ENCODE assay signal across 8 cellular contexts in the genomic region with DNA sequence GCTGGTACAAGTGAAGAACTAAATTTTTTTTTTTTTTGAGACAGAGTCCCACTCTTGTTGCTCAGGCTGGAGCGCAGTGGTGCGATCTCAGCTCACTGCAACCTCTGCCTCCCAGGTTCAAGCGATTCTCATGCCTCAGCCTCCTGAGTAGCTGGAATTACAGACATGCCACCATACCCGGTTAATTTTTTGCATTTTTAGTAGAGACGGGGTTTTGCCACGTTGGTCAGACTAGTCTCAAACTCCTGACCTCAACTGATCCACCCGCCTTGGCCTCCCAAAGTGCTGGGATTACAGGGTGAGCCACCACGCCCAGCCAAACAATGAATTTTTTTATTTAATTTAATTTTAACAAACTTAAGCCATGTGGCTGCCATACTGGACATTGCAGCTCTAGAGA. TPM values are rescaled to one million over a fixed set of nuclear protein-coding genes. Genes with fewer than 3 reads are reported as not detected.
A peak's percentile ranks its signal among the peaks of the same experiment; 100 is the strongest.
DNase-seq lines count a peak whose midpoint lies in the region; ATAC-seq and TF ChIP-seq lines count a peak whose summit lies in the region.
"Not testable (repeated sequence)": the region's sequence is repeated elsewhere in the genome, so short reads cannot be mapped to it uniquely, and the experiment has no call there.

No MANE protein-coding gene starts in this region.

- peak overlapping the region; percentile 92 for H3K4me3 Mint-ChIP-seq in activated T-helper 2 cell treated with anti-CD3 and anti-CD28 coated beads, Interferon-gamma antibody, Interleukin-2, Interleukin-4, amounts not matched to agents 10 μg/mL and 5 μg/mL and 100 μg/mL, durations not matched to agents 14 hours and 24 hours and 36 hours (ENCODE audit: low read depth)
- peak overlapping the region; percentile 87 to 93 (median 92) for H3K4me3 Mint-ChIP-seq in nephron
- not testable (repeated sequence) for H3K4me3 Mint-ChIP-seq in stimulated activated memory B cell treated with anti-CD40 and anti-IgM and Interleukin-4, amounts not matched to agents 10 μg/mL and 1 μg/mL and 100 μg/mL, for 72 hours

- H3K27me3 Mint-ChIP-seq in activated T-helper 2 cell treated with anti-CD3 and anti-CD28 coated beads, Interferon-gamma antibody, Interleukin-2, Interleukin-4, amounts not matched to agents 10 μg/mL and 5 μg/mL and 100 μg/mL, durations not matched to agents 14 hours and 24 hours and 36 hours (ENCODE audit: low read depth); nephron (ENCODE audit: low read depth); stimulated activated memory B cell treated with anti-CD40 and anti-IgM and Interleukin-4, amounts not matched to agents 10 μg/mL and 1 μg/mL and 100 μg/mL, for 72 hours: not testable (repeated sequence)

- TF ChIP-seq CTCF in C4-2B (conservative IDR thresholded peaks at IDR 0.05); dorsolateral prefrontal cortex (IDR thresholded peaks at IDR 0.05 in 54 of 56, conservative IDR thresholded peaks at IDR 0.05 in 2 of 56; ENCODE audit: low read depth in 1 of 56, partially characterized antibody in 56 of 56); nephron (IDR thresholded peaks at IDR 0.05; ENCODE audit: unreplicated experiment in 3 of 3): not testable (repeated sequence)

- intact Hi-C loops in activated T-helper 2 cell treated with anti-CD3 and anti-CD28 coated beads, Interferon-gamma antibody, Interleukin-2, Interleukin-4, amounts not matched to agents 10 μg/mL and 5 μg/mL and 100 μg/mL, durations not matched to agents 14 hours and 24 hours and 36 hours (cut with micrococcal nuclease): loop anchor here (10.0 kb wide), 1 partner anchor 208 kb away; the partner anchor contains the start of gene BICDL1
- intact Hi-C loops in dorsolateral prefrontal cortex (cut with DNase I): not testable (repeated sequence)

- peak overlapping the region; percentile 97 for H3K9ac ChIP-seq in HUES48 (ENCODE audit: low read depth, low read length)

- ATAC-seq in stimulated activated memory B cell treated with anti-CD40 and anti-IgM and Interleukin-4, amounts not matched to agents 10 μg/mL and 1 μg/mL and 100 μg/mL, for 72 hours: not testable (repeated sequence)

- H3K4me1 Mint-ChIP-seq in activated T-helper 2 cell treated with anti-CD3 and anti-CD28 coated beads, Interferon-gamma antibody, Interleukin-2, Interleukin-4, amounts not matched to agents 10 μg/mL and 5 μg/mL and 100 μg/mL, durations not matched to agents 14 hours and 24 hours and 36 hours (ENCODE audit: low read depth): peaks cover 28% of the 10 kb centered on the region
- H3K4me1 Mint-ChIP-seq in nephron: peaks cover 12% of the 10 kb centered on the region
- peaks cover 32% of the 10 kb centered on the region for H3K4me1 Mint-ChIP-seq in stimulated activated memory B cell treated with anti-CD40 and anti-IgM and Interleukin-4, amounts not matched to agents 10 μg/mL and 1 μg/mL and 100 μg/mL, for 72 hours

- H3K36me3 Mint-ChIP-seq in activated T-helper 2 cell treated with anti-CD3 and anti-CD28 coated beads, Interferon-gamma antibody, Interleukin-2, Interleukin-4, amounts not matched to agents 10 μg/mL and 5 μg/mL and 100 μg/mL, durations not matched to agents 14 hours and 24 hours and 36 hours (ENCODE audit: low read depth): peaks cover 66% of the 10 kb centered on the region
- peaks cover 37% of the 10 kb centered on the region for H3K36me3 Mint-ChIP-seq in nephron (ENCODE audit: low read depth)
- H3K36me3 Mint-ChIP-seq in stimulated activated memory B cell treated with anti-CD40 and anti-IgM and Interleukin-4, amounts not matched to agents 10 μg/mL and 1 μg/mL and 100 μg/mL, for 72 hours: peaks cover 13% of the 10 kb centered on the region

- H3K27me3 ChIP-seq in HUES48 (ENCODE audit: control insufficient read depth, insufficient read depth, low read length); SJSA1 (replicated peaks); dorsolateral prefrontal cortex: not testable (repeated sequence)

- not testable (repeated sequence) for H3K9me3 ChIP-seq in HUES48 (ENCODE audit: control insufficient read depth, insufficient read depth, low read length); SJSA1 (replicated peaks)

- DNase-seq in SJSA1 (ENCODE audit: low read depth in 1 of 2, low spot score in 2 of 2); activated T-helper 2 cell treated with anti-CD3 and anti-CD28 coated beads, Interferon-gamma antibody, Interleukin-2, Interleukin-4, amounts not matched to agents 10 μg/mL and 5 μg/mL and 100 μg/mL, durations not matched to agents 14 hours and 24 hours and 36 hours (ENCODE audit: low spot score); dorsolateral prefrontal cortex: not testable (repeated sequence)

- H3K4me1 ChIP-seq in HUES48 (ENCODE audit: control insufficient read depth, insufficient read depth, low read length): not testable (repeated sequence)
- H3K4me1 ChIP-seq in SJSA1 (replicated peaks): peaks cover 31% of the 10 kb centered on the region

- H3K27ac ChIP-seq in C4-2B: peak overlapping the region; percentile 98; the same call in 1 of the 2 replicates
- H3K27ac ChIP-seq in HUES48 (ENCODE audit: low read depth, low read length); SJSA1; dorsolateral prefrontal cortex: not testable (repeated sequence)

- not testable (repeated sequence) for H3K27ac Mint-ChIP-seq in activated T-helper 2 cell treated with anti-CD3 and anti-CD28 coated beads, Interferon-gamma antibody, Interleukin-2, Interleukin-4, amounts not matched to agents 10 μg/mL and 5 μg/mL and 100 μg/mL, durations not matched to agents 14 hours and 24 hours and 36 hours
- H3K27ac Mint-ChIP-seq in nephron: peak overlapping the region; percentile 78 to 97 (median 90)
- peak overlapping the region; percentile 90 for H3K27ac Mint-ChIP-seq in stimulated activated memory B cell treated with anti-CD40 and anti-IgM and Interleukin-4, amounts not matched to agents 10 μg/mL and 1 μg/mL and 100 μg/mL, for 72 hours

- H3K4me3 ChIP-seq in HUES48 (ENCODE audit: low read depth, low read length): peak overlapping the region; percentile 92
- peak overlapping the region; percentile 75 for H3K4me3 ChIP-seq in SJSA1
- H3K4me3 ChIP-seq in dorsolateral prefrontal cortex: peak overlapping the region in 47 of 59 donors; percentile 66 to 100 (median 96)
- peak overlapping the region; percentile 92 for H3K4me3 ChIP-seq in iPS-11a (ENCODE audit: low read depth, low read length)

- H3K36me3 ChIP-seq in HUES48 (ENCODE audit: control insufficient read depth, insufficient read depth, low read length) (peaks cover 60% of the 10 kb centered on the region), SJSA1 (peaks cover 63% of the 10 kb centered on the region)

- not testable (repeated sequence) for H3K9me3 Mint-ChIP-seq in activated T-helper 2 cell treated with anti-CD3 and anti-CD28 coated beads, Interferon-gamma antibody, Interleukin-2, Interleukin-4, amounts not matched to agents 10 μg/mL and 5 μg/mL and 100 μg/mL, durations not matched to agents 14 hours and 24 hours and 36 hours; nephron; stimulated activated memory B cell treated with anti-CD40 and anti-IgM and Interleukin-4, amounts not matched to agents 10 μg/mL and 1 μg/mL and 100 μg/mL, for 72 hours

RNA-seq across cellular contexts. Expression of gene GCN1, which starts 1.2 kb away (rescaled TPM):
- total RNA-seq in SJSA1 (2014; rRNA removed; shearing (Covaris generic)): 41.0 and 47.4 TPM in 2 replicates
- 165 and 176 TPM in 2 replicates for total RNA-seq in activated T-helper 2 cell treated with anti-CD3 and anti-CD28 coated beads, Interferon-gamma antibody, Interleukin-2, Interleukin-4, amounts not matched to agents 10 μg/mL and 5 μg/mL and 100 μg/mL, durations not matched to agents 14 hours and 24 hours and 36 hours
- total RNA-seq in dorsolateral prefrontal cortex: 100 to 1,000 TPM in 2 of 120 experiments, 10 to 100 TPM in 118; 44.5 to 107 (median 69.9) TPM

RNA-seq across cellular contexts. Expression of gene RPLP0, which starts 7.6 kb away (rescaled TPM):
- 2,307 and 4,128 TPM in 2 replicates for total RNA-seq in SJSA1 (2014; rRNA removed; shearing (Covaris generic))
- total RNA-seq in activated T-helper 2 cell treated with anti-CD3 and anti-CD28 coated beads, Interferon-gamma antibody, Interleukin-2, Interleukin-4, amounts not matched to agents 10 μg/mL and 5 μg/mL and 100 μg/mL, durations not matched to agents 14 hours and 24 hours and 36 hours: 2,950 and 3,019 TPM in 2 replicates
- 100 to 1,000 TPM; 199 to 446 (median 270) TPM for total RNA-seq in dorsolateral prefrontal cortex
